17 cellular contexts compared by ENCODE assay signal in the genomic region with DNA sequence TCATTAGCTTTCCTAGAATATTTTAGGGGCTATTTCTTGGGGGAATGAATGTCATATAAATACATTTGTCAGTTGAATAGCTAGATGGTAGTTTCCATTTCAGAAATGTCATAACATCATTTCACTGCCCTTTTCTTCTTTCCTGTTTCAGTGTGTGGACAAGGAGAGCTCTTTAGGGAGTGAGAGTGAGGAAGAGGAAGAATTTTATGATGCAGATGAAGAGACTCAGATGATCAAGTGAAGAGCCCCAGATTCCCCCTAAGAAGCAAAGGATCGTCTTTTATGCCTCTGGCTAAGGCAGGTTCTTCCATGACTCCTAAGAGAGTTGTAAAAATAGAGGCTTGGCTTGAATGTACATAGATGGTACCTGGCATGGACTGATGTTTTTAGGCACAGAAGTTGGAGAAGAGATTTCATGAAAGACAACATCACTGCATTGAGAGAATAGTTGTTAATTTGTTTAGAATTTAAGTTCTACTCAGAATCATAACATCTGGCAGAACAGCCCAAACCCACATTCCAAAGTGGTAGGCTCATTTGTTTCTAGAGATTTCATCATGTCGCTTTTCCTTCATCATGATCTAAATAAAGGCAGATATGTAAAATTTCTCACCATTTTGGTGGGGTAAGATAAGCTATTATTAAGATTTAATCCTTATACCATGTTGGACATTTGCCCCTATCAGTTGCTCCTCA. TPM values are rescaled to one million over a fixed set of nuclear protein-coding genes. Genes with fewer than 3 reads are reported as not detected.
A peak's percentile ranks its signal among the peaks of the same experiment; 100 is the strongest.
DNase-seq lines count a peak whose midpoint lies in the region; ATAC-seq and TF ChIP-seq lines count a peak whose summit lies in the region.
"Had no signal": no experiment of that assay in that cellular context is flagged by ENCODE, and none has a peak within 500 bp of the region (broad histone marks: within the 10 kb centered on the region; RNA-seq: fewer than 3 reads in every experiment).

No MANE protein-coding gene starts in this region.

- CTCF ChIA-PET in AG04450 (lab: Charles Lee) (interaction anchor here (1.4 kb wide), 1 partner anchor 419 kb away, joined by 3 read pairs; no protein-coding TSS in a partner anchor), PC-9 (lab: Charles Lee) (no interaction called here)

- no peak overlapping the region for H2AFZ ChIP-seq in PC-9

- H3K27me3 ChIP-seq in AG04450 (ENCODE audit: control insufficient read depth, insufficient read depth, low read length), result no peaks in the 10 kb centered on the region
- no peaks in the 10 kb centered on the region for H3K27me3 ChIP-seq in PC-9 (ENCODE audit: insufficient read depth, low read depth)
- no peaks in the 10 kb centered on the region for H3K27me3 ChIP-seq in esophagus squamous epithelium
- H3K27me3 ChIP-seq: adrenal gland; BLaER1 treated with 17β-estradiol and CSF1 and Interleukin-3, amounts not matched to agents 10 nM and 100 nM; pancreas had no signal

- H3K27ac ChIP-seq in AG04450 (ENCODE audit: low read depth, low read length) (peak overlapping the region; percentile 22), PC-9 (peak overlapping the region; percentile 8; the same call in 1 of the 2 replicates), esophagus squamous epithelium (peak overlapping the region in 3 of 4 donors; percentile 24 to 67 (median 65))
- H3K27ac ChIP-seq: adrenal gland; BLaER1 treated with 17β-estradiol and CSF1 and Interleukin-3, amounts not matched to agents 10 nM and 100 nM; pancreas had no signal

- TF ChIP-seq CTCF in AG04450 (IDR thresholded peaks at IDR 0.05; ENCODE audit: low read depth, low read length), result no peak
- TF ChIP-seq CTCF in PC-9 (conservative IDR thresholded peaks at IDR 0.05), result no peak
- TF ChIP-seq CTCF in esophagus squamous epithelium (IDR thresholded peaks at IDR 0.05), result no peak
- TF ChIP-seq CTCF in omental fat pad (IDR thresholded peaks at IDR 0.05), result no peak

- H3F3A ChIP-seq in PC-9 (ENCODE audit: insufficient read depth, low read depth), result no peaks in the 10 kb centered on the region

- H3K4me3 ChIP-seq in AG04450 (ENCODE audit: low read depth, low read length) (no peak overlapping the region), PC-9 (no peak overlapping the region), esophagus squamous epithelium (no peak overlapping the region)
- H3K4me3 ChIP-seq: adrenal gland; BLaER1 treated with 17β-estradiol and CSF1 and Interleukin-3, amounts not matched to agents 10 nM and 100 nM; pancreas had no signal

- no peaks in the 10 kb centered on the region for H4K20me1 ChIP-seq in PC-9 (ENCODE audit: insufficient read depth)
- H4K20me1 ChIP-seq: BLaER1 treated with 17β-estradiol and CSF1 and Interleukin-3, amounts not matched to agents 10 nM and 100 nM had no signal

- H3K4me1 ChIP-seq in PC-9 (replicated peaks; ENCODE audit: insufficient read depth) (no peaks in the 10 kb centered on the region), esophagus squamous epithelium (peaks cover 0 to 6% (median 0%) of the 10 kb centered on the region in 3 donors)
- H3K4me1 ChIP-seq: adrenal gland; BLaER1 treated with 17β-estradiol and CSF1 and Interleukin-3, amounts not matched to agents 10 nM and 100 nM; pancreas had no signal

- 53 to 68% methylated on average over 2 of the region's 2 CpGs for WGBS in esophagus squamous epithelium, 2 donors

- no peaks in the 10 kb centered on the region for H3K9me2 ChIP-seq in PC-9 (ENCODE audit: insufficient read depth)

- no peak overlapping the region for H3K4me2 ChIP-seq in PC-9
- H3K4me2 ChIP-seq: BLaER1 treated with 17β-estradiol and CSF1 and Interleukin-3, amounts not matched to agents 10 nM and 100 nM had no signal

- no TSS peak for BruUV-seq in PC-9 (replicated peaks; lab: Mats Ljungman, UMichigan)

- POLR2A ChIA-PET in AG04450 (lab: Yijun Ruan, JAX) (no interaction called here), PC-9 (lab: Charles Lee; ENCODE audit: unreplicated experiment) (no interaction called here)

- no peak for TF ChIP-seq POLR2A in esophagus squamous epithelium (IDR thresholded peaks at IDR 0.05)

- H3K9me3 ChIP-seq in AG04450 (ENCODE audit: control insufficient read depth, insufficient read depth, low read length) (no peaks in the 10 kb centered on the region), PC-9 (ENCODE audit: insufficient read depth, low read depth) (no peaks in the 10 kb centered on the region), esophagus squamous epithelium (no peaks in the 10 kb centered on the region)
- H3K9me3 ChIP-seq: adrenal gland; BLaER1 treated with 17β-estradiol and CSF1 and Interleukin-3, amounts not matched to agents 10 nM and 100 nM; pancreas had no signal

- H3K79me2 ChIP-seq in PC-9 (ENCODE audit: low read depth), result no peaks in the 10 kb centered on the region

- ATAC-seq in omental fat pad (ENCODE audit: low FRiP score) (peak; percentile 44), GM19395 (IDR thresholded peaks at IDR 0.05; ENCODE audit: unreplicated experiment) (no peak)
- ATAC-seq: left colon, T-helper 17 cell had no signal

- H3K36me3 ChIP-seq in PC-9 (ENCODE audit: low read depth), result no peaks in the 10 kb centered on the region
- H3K36me3 ChIP-seq in esophagus squamous epithelium, result peaks cover 0 to 79% (median 0%) of the 10 kb centered on the region in 3 donors

- intact Hi-C loops in PC-9 (cut with micrococcal nuclease; ENCODE audit: unreplicated experiment) (no loop called here), esophagus squamous epithelium (cut with DNase I) (no loop called here)

- DNase-seq in AG04450 (ENCODE audit: low read depth, low spot score) (no peak), PC-9 (no peak), esophagus squamous epithelium (lab: John Stamatoyannopoulos, UW) (no peak), omental fat pad (ENCODE audit: low spot score) (no peak), cerebellar nuclear complex (lab: John Stamatoyannopoulos, UW) (no peak), NCI-H146 (lab: John Stamatoyannopoulos, UW) (no peak)
- DNase-seq in activated CD4-positive, alpha-beta T cell treated with anti-CD3 and anti-CD28 coated beads, Interleukin-2, amount 50 U/mL, for 4 hours, result no peak
- DNase-seq: activated CD8-positive, alpha-beta memory T cell treated with anti-CD3 and anti-CD28 coated beads for 24 hours; adrenal gland; left colon; NCI-H1092; NCI-H82; pancreas; T-helper 17 cell had no signal

RNA-seq across cellular contexts. Expression of a gene that starts 44.2 kb away (rescaled TPM):
- not detected in 2 replicates for polyA plus RNA-seq in AG04450 (2011; rRNA removed)
- polyA minus RNA-seq in AG04450 (2011; rRNA and poly(A)+ RNA removed), result not detected in 2 replicates
- not detected in 2 replicates for total RNA-seq in PC-9 (2021)
- 10 to 100 TPM; 12.0 to 22.7 (median 19.6) TPM for total RNA-seq in esophagus squamous epithelium
- 1 to 10 TPM in 1 of 4 donors, under 1 TPM in 2, not detected in 1; 0.19 to 4.6 (median 0.37) TPM for total RNA-seq in omental fat pad
- total RNA-seq: endothelial cell of umbilical vein, T-helper 17 cell had no signal
- polyA plus RNA-seq: endothelial cell of umbilical vein, pancreas had no signal

Comparison
In these comparisons a context has a peak if more than half of its experiments do, and no peak if none do; other contexts are left out.
1. H3K27ac ChIP-seq: peak in every context shown above with its lines; median percentile 65 in esophagus squamous epithelium; 22 in AG04450; 8 in PC-9.